ENCODE assay signal across 3 cellular contexts in the genomic region with DNA sequence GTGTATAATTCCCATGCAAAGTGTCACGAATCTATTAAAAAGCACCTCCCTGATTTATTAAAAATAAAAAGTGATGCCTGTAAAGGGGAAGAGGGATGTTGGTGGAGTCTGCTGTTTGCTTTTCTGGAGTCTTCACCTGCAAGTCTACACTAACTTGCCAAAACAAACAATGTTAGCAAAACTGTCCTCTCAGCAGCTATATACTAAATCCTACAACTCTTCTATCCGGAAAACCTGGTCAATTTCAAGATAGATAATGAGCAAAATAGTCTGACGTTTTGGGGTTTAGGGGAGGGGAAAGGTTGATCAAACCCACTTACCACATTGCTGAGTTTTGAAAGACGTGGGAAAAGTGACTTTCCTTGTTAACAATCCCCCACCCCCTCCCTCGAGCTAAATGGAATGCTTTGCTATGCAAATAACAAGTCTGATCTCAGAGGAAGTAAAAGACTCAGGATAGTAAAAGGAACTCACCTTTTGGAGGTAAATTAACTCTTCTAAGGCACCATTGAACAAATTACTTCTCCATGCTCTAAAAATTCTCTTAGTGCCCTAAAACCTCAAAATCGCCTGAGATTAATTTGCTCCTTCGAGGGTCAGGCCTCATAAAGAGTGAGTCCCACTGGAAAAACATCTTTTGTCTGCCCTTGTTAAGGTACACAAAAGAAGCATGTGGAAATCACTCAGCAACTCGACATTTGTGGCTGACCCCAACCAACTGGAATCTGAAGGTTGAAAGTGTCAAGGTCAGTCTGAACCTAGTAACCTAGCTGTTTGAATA.
TF ChIP-seq lines count a peak whose summit lies in the region.

No MANE protein-coding gene starts in this region.

TF ChIP-seq in HCT116, 20 proteins besides CTCF, POLR2A, EP300 and RAD21:
- TF ChIP-seq TCF7L2 (IDR thresholded peaks at IDR 0.05; ENCODE audit: borderline replicate concordance, extremely low read depth, insufficient read depth, insufficient read length): peak; percentile 59
- TF ChIP-seq ZFX (IDR thresholded peaks at IDR 0.05): no peak
- no peak for TF ChIP-seq EGR1 (IDR thresholded peaks at IDR 0.05; ENCODE audit: low read depth)

TF ChIP-seq in WTC11, 78 proteins besides CTCF, POLR2A, EP300 and RAD21:
- TF ChIP-seq, protein P1, sequence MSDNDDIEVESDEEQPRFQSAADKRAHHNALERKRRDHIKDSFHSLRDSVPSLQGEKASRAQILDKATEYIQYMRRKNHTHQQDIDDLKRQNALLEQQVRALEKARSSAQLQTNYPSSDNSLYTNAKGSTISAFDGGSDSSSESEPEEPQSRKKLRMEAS (CRISPR knock-in tag; IDR thresholded peaks at IDR 0.05): 0 out of 2 replicates have a peak, but pooled peaks have one; percentile 33
- TF ChIP-seq TEAD1 (CRISPR knock-in tag; IDR thresholded peaks at IDR 0.05) (0 out of 2 replicates have a peak, but pooled peaks have one; percentile 32), GABPB1 (CRISPR knock-in tag; IDR thresholded peaks at IDR 0.05) (peak; percentile 68; the same call in 1 of the 2 replicates), TCF7 (CRISPR knock-in tag; IDR thresholded peaks at IDR 0.05; ENCODE audit: low read depth) (no peak)
- TF ChIP-seq, protein P2, sequence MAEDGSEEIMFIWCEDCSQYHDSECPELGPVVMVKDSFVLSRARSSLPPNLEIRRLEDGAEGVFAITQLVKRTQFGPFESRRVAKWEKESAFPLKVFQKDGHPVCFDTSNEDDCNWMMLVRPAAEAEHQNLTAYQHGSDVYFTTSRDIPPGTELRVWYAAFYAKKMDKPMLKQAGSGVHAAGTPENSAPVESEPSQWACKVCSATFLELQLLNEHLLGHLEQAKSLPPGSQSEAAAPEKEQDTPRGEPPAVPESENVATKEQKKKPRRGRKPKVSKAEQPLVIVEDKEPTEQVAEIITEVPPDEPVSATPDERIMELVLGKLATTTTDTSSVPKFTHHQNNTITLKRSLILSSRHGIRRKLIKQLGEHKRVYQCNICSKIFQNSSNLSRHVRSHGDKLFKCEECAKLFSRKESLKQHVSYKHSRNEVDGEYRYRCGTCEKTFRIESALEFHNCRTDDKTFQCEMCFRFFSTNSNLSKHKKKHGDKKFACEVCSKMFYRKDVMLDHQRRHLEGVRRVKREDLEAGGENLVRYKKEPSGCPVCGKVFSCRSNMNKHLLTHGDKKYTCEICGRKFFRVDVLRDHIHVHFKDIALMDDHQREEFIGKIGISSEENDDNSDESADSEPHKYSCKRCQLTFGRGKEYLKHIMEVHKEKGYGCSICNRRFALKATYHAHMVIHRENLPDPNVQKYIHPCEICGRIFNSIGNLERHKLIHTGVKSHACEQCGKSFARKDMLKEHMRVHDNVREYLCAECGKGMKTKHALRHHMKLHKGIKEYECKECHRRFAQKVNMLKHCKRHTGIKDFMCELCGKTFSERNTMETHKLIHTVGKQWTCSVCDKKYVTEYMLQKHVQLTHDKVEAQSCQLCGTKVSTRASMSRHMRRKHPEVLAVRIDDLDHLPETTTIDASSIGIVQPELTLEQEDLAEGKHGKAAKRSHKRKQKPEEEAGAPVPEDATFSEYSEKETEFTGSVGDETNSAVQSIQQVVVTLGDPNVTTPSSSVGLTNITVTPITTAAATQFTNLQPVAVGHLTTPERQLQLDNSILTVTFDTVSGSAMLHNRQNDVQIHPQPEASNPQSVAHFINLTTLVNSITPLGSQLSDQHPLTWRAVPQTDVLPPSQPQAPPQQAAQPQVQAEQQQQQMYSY (CRISPR knock-in tag; IDR thresholded peaks at IDR 0.05): no peak

TF ChIP-seq in HepG2, 621 proteins besides CTCF, POLR2A, EP300 and RAD21 (continues in another document):
- TF ChIP-seq ZNF230 (CRISPR knock-in tag; IDR thresholded peaks at IDR 0.05): no peak
- no peak; the same call in 1 of the 2 replicates for TF ChIP-seq ZNF136 (CRISPR knock-in tag; IDR thresholded peaks at IDR 0.05; ENCODE audit: low read depth)
- TF ChIP-seq NFATC3 (CRISPR knock-in tag; IDR thresholded peaks at IDR 0.05): no peak
- TF ChIP-seq MED13 (CRISPR knock-in tag; IDR thresholded peaks at IDR 0.05): no peak
- peak; percentile 61; the same call in 1 of the 2 replicates for TF ChIP-seq SALL1 (CRISPR knock-in tag; IDR thresholded peaks at IDR 0.05)
- no peak for TF ChIP-seq ZNF44 (CRISPR knock-in tag; IDR thresholded peaks at IDR 0.05)
- TF ChIP-seq, protein P3, sequence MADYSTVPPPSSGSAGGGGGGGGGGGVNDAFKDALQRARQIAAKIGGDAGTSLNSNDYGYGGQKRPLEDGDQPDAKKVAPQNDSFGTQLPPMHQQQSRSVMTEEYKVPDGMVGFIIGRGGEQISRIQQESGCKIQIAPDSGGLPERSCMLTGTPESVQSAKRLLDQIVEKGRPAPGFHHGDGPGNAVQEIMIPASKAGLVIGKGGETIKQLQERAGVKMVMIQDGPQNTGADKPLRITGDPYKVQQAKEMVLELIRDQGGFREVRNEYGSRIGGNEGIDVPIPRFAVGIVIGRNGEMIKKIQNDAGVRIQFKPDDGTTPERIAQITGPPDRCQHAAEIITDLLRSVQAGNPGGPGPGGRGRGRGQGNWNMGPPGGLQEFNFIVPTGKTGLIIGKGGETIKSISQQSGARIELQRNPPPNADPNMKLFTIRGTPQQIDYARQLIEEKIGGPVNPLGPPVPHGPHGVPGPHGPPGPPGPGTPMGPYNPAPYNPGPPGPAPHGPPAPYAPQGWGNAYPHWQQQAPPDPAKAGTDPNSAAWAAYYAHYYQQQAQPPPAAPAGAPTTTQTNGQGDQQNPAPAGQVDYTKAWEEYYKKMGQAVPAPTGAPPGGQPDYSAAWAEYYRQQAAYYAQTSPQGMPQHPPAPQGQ (CRISPR knock-in tag; IDR thresholded peaks at IDR 0.05; ENCODE audit: borderline replicate concordance): no peak
- TF ChIP-seq ZIK1 (CRISPR knock-in tag; IDR thresholded peaks at IDR 0.05; ENCODE audit: borderline replicate concordance, low read depth): no peak
- TF ChIP-seq ZNF225 (CRISPR knock-in tag; IDR thresholded peaks at IDR 0.05): no peak
- TF ChIP-seq CAMTA2 (CRISPR knock-in tag; IDR thresholded peaks at IDR 0.05; ENCODE audit: borderline replicate concordance): no peak
- TF ChIP-seq, protein P4, sequence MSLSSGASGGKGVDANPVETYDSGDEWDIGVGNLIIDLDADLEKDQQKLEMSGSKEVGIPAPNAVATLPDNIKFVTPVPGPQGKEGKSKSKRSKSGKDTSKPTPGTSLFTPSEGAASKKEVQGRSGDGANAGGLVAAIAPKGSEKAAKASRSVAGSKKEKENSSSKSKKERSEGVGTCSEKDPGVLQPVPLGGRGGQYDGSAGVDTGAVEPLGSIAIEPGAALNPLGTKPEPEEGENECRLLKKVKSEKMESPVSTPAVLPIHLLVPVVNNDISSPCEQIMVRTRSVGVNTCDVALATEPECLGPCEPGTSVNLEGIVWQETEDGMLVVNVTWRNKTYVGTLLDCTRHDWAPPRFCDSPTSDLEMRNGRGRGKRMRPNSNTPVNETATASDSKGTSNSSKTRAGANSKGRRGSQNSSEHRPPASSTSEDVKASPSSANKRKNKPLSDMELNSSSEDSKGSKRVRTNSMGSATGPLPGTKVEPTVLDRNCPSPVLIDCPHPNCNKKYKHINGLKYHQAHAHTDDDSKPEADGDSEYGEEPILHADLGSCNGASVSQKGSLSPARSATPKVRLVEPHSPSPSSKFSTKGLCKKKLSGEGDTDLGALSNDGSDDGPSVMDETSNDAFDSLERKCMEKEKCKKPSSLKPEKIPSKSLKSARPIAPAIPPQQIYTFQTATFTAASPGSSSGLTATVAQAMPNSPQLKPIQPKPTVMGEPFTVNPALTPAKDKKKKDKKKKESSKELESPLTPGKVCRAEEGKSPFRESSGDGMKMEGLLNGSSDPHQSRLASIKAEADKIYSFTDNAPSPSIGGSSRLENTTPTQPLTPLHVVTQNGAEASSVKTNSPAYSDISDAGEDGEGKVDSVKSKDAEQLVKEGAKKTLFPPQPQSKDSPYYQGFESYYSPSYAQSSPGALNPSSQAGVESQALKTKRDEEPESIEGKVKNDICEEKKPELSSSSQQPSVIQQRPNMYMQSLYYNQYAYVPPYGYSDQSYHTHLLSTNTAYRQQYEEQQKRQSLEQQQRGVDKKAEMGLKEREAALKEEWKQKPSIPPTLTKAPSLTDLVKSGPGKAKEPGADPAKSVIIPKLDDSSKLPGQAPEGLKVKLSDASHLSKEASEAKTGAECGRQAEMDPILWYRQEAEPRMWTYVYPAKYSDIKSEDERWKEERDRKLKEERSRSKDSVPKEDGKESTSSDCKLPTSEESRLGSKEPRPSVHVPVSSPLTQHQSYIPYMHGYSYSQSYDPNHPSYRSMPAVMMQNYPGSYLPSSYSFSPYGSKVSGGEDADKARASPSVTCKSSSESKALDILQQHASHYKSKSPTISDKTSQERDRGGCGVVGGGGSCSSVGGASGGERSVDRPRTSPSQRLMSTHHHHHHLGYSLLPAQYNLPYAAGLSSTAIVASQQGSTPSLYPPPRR (CRISPR knock-in tag; IDR thresholded peaks at IDR 0.05; ENCODE audit: borderline replicate concordance): peak; percentile 73
- TF ChIP-seq ZNF460 (CRISPR knock-in tag; IDR thresholded peaks at IDR 0.05; ENCODE audit: borderline replicate concordance): no peak
- no peak for TF ChIP-seq PAWR (CRISPR knock-in tag; IDR thresholded peaks at IDR 0.05; ENCODE audit: borderline replicate concordance)
- no peak for TF ChIP-seq SMAD3 (CRISPR knock-in tag; IDR thresholded peaks at IDR 0.05)
- TF ChIP-seq SP1 (IDR thresholded peaks at IDR 0.05): no peak
- TF ChIP-seq SP1 (CRISPR knock-in tag; IDR thresholded peaks at IDR 0.05): no peak
- TF ChIP-seq, protein P5, sequence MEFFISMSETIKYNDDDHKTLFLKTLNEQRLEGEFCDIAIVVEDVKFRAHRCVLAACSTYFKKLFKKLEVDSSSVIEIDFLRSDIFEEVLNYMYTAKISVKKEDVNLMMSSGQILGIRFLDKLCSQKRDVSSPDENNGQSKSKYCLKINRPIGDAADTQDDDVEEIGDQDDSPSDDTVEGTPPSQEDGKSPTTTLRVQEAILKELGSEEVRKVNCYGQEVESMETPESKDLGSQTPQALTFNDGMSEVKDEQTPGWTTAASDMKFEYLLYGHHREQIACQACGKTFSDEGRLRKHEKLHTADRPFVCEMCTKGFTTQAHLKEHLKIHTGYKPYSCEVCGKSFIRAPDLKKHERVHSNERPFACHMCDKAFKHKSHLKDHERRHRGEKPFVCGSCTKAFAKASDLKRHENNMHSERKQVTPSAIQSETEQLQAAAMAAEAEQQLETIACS (CRISPR knock-in tag; IDR thresholded peaks at IDR 0.05): no peak
- TF ChIP-seq ZNF274 (CRISPR knock-in tag; IDR thresholded peaks at IDR 0.05): no peak
- TF ChIP-seq SKI (IDR thresholded peaks at IDR 0.05; ENCODE audit: partially characterized antibody): peak; percentile 76
- TF ChIP-seq, protein P6, sequence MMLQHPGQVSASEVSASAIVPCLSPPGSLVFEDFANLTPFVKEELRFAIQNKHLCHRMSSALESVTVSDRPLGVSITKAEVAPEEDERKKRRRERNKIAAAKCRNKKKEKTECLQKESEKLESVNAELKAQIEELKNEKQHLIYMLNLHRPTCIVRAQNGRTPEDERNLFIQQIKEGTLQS (CRISPR knock-in tag; IDR thresholded peaks at IDR 0.05): no peak; the same call in 1 of the 2 replicates
- no peak for TF ChIP-seq ZNF501 (CRISPR knock-in tag; IDR thresholded peaks at IDR 0.05)
- TF ChIP-seq, protein P7, sequence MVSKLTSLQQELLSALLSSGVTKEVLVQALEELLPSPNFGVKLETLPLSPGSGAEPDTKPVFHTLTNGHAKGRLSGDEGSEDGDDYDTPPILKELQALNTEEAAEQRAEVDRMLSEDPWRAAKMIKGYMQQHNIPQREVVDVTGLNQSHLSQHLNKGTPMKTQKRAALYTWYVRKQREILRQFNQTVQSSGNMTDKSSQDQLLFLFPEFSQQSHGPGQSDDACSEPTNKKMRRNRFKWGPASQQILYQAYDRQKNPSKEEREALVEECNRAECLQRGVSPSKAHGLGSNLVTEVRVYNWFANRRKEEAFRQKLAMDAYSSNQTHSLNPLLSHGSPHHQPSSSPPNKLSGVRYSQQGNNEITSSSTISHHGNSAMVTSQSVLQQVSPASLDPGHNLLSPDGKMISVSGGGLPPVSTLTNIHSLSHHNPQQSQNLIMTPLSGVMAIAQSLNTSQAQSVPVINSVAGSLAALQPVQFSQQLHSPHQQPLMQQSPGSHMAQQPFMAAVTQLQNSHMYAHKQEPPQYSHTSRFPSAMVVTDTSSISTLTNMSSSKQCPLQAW (CRISPR knock-in tag; IDR thresholded peaks at IDR 0.05): peak; percentile 33; the same call in 1 of the 2 replicates
- TF ChIP-seq, protein P8, sequence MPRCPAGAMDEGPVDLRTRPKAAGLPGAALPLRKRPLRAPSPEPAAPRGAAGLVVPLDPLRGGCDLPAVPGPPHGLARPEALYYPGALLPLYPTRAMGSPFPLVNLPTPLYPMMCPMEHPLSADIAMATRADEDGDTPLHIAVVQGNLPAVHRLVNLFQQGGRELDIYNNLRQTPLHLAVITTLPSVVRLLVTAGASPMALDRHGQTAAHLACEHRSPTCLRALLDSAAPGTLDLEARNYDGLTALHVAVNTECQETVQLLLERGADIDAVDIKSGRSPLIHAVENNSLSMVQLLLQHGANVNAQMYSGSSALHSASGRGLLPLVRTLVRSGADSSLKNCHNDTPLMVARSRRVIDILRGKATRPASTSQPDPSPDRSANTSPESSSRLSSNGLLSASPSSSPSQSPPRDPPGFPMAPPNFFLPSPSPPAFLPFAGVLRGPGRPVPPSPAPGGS (CRISPR knock-in tag; IDR thresholded peaks at IDR 0.05): no peak
- TF ChIP-seq, protein P9, sequence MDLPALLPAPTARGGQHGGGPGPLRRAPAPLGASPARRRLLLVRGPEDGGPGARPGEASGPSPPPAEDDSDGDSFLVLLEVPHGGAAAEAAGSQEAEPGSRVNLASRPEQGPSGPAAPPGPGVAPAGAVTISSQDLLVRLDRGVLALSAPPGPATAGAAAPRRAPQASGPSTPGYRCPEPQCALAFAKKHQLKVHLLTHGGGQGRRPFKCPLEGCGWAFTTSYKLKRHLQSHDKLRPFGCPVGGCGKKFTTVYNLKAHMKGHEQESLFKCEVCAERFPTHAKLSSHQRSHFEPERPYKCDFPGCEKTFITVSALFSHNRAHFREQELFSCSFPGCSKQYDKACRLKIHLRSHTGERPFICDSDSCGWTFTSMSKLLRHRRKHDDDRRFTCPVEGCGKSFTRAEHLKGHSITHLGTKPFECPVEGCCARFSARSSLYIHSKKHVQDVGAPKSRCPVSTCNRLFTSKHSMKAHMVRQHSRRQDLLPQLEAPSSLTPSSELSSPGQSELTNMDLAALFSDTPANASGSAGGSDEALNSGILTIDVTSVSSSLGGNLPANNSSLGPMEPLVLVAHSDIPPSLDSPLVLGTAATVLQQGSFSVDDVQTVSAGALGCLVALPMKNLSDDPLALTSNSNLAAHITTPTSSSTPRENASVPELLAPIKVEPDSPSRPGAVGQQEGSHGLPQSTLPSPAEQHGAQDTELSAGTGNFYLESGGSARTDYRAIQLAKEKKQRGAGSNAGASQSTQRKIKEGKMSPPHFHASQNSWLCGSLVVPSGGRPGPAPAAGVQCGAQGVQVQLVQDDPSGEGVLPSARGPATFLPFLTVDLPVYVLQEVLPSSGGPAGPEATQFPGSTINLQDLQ (CRISPR knock-in tag; IDR thresholded peaks at IDR 0.05): no peak
